Comparison of ENCODE assay signal across 1 cellular context in genomic region chr5:125987677-125988255, GRCh38.
TF ChIP-seq lines count a peak whose summit lies in the region.

No MANE protein-coding gene starts in this region.

TF ChIP-seq in HEK293, 187 proteins besides CTCF, POLR2A, EP300 and RAD21 (continued from another document):
- TF ChIP-seq, protein P1, sequence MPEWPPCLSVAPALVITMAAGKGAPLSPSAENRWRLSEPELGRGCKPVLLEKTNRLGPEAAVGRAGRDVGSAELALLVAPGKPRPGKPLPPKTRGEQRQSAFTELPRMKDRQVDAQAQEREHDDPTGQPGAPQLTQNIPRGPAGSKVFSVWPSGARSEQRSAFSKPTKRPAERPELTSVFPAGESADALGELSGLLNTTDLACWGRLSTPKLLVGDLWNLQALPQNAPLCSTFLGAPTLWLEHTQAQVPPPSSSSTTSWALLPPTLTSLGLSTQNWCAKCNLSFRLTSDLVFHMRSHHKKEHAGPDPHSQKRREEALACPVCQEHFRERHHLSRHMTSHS (tag by site-specific recombination; IDR thresholded peaks at IDR 0.05): no peak
- no peak for TF ChIP-seq ZNF223 (tag by site-specific recombination; IDR thresholded peaks at IDR 0.05)
TF ChIP-seq in HEK293: peak in this region for 0.
